In genomic region chr9:135961277-135961705, GRCh38 we compare ENCODE assay signal across 8 cellular contexts.
A peak's percentile ranks its signal among the peaks of the same experiment; 100 is the strongest.
DNase-seq lines count a peak whose midpoint lies in the region; ATAC-seq lines count a peak whose summit lies in the region.

UBAC1 (minus strand) TSS chr9:135961373; CDS start chr9:135961162, 211 bp downstream.

- no peaks in the 10 kb centered on the region for H3K9me3 Mint-ChIP-seq in central memory CD8-positive, alpha-beta T cell

- H3K36me3 Mint-ChIP-seq in central memory CD8-positive, alpha-beta T cell (ENCODE audit: insufficient read depth), result peaks cover 8% of the 10 kb centered on the region

- no peaks in the 10 kb centered on the region for H3K27me3 Mint-ChIP-seq in central memory CD8-positive, alpha-beta T cell

- DNase-seq in AG08396 (ENCODE audit: low spot score), result peak; percentile 100
- DNase-seq in NCI-H446 (lab: John Stamatoyannopoulos, UW), result peak; percentile 63 to 92
- peak; percentile 90 for DNase-seq in central memory CD8-positive, alpha-beta T cell (ENCODE audit: low spot score in 2 of 2)
- DNase-seq in islet precursor cell, result peak; percentile 96
- DNase-seq in stimulated activated CD4-positive, alpha-beta T cell treated with anti-CD3 and anti-CD28 coated beads, Interleukin-12 subunit alpha, Interleukin-12 subunit beta, amount 100 ng/mL, for 4 hours, result peak; percentile 95

- peak; percentile 91 for ATAC-seq in GM19025 (IDR thresholded peaks at IDR 0.05; ENCODE audit: low read depth, unreplicated experiment)
- peak; percentile 89 for ATAC-seq in HG03354 (IDR thresholded peaks at IDR 0.05; ENCODE audit: poor library complexity, severe bottlenecking, unreplicated experiment)
- ATAC-seq in activated CD4-positive, CD25-positive, alpha-beta regulatory T cell treated with anti-CD3 and anti-CD28 coated beads, Interleukin-2, amount 50 U/mL, for 24 hours, result peak; percentile 95
- ATAC-seq in central memory CD8-positive, alpha-beta T cell (replicated peaks; ENCODE audit: extremely low read depth, poor library complexity, severe bottlenecking), result peak; percentile 94

- peaks cover 33% of the 10 kb centered on the region for H3K4me1 Mint-ChIP-seq in central memory CD8-positive, alpha-beta T cell

- peak within 1 kb of the TSS; percentile 85 for H3K4me3 Mint-ChIP-seq in central memory CD8-positive, alpha-beta T cell

- H3K27ac Mint-ChIP-seq in central memory CD8-positive, alpha-beta T cell (ENCODE audit: low read depth), result peak within 1 kb of the TSS; percentile 85

Comparison
In these comparisons a context has a peak if more than half of its experiments do, and no peak if none do; other contexts are left out.
1. Peak in every context shown above with its lines: DNase-seq and ATAC-seq.